Comparison of ENCODE assay signal across 1 cellular context in the genomic region with DNA sequence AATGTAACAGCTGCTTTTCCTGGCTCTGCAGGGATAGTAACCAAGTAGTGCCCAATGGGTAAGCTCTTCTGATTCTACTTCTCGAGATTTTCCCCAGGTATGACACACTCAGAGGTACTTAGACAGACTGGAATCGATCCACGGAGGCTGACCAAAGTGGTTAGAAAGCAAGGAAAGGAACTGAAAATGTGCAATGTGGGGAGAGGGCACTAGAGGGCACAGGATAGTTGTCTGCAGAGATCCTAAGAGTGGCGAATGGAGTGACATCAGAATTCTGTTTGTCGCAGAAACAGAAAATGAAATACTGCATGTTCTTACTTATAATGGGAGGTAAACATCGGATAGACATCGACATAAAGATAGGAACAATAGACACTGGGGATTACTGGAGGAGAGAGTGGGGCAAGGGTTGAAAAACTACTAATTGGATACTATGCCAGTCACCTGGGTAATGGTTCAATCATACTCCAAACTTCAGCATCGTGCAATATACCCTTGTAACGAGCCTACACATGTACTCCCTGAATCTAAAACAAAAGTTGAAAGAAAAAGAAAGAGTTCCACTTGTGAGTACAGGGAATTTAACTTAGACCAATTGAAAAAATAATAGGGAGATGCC.
TF ChIP-seq lines count a peak whose summit lies in the region.

No MANE protein-coding gene starts in this region.

TF ChIP-seq in GM12878, 131 proteins besides CTCF, POLR2A, EP300 and RAD21:
- TF ChIP-seq MLLT1 (IDR thresholded peaks at IDR 0.05), result no peak
- peak; percentile 2; the same call in 1 of the 2 replicates for TF ChIP-seq SPI1 (IDR thresholded peaks at IDR 0.05; ENCODE audit: borderline replicate concordance, insufficient read depth, low read depth, low read length)
